ENCODE assay signal across 3 cellular contexts in genomic region chr3:63746211-63746610, GRCh38.
"Had no signal": no experiment of that assay in that cellular context is flagged by ENCODE, and none has a peak within 500 bp of the region (broad histone marks: within the 10 kb centered on the region; RNA-seq: fewer than 3 reads in every experiment).

No MANE protein-coding gene starts in this region.

- H3K4me3 ChIP-seq: GM12878 had no signal

- DNase-seq: GDM1, GF-D8 had no signal
